ENCODE assay signal across 1 cellular context in the genomic region with DNA sequence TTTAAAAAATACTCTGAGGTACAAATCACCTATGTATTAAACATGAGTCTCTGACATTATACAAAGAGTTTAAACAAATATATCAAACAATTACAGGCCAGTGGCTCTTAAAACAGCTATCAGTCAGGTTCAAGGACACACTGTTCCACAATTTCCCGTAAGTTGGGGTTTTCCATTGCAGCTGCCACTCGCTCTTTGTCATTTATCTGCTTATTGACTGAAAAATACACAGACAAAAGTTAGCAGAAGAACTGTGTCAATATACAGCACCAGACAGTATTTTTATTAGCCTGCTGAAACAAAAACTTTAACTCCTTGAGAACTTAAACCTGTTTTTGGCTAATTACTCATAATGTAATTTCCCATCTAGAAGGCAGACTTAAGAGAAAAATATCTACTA.
TF ChIP-seq lines count a peak whose summit lies in the region.

No MANE protein-coding gene starts in this region.

TF ChIP-seq in HepG2, 621 proteins besides CTCF, POLR2A, EP300 and RAD21 (continued from another document and continues in another):
- TF ChIP-seq, protein P1, sequence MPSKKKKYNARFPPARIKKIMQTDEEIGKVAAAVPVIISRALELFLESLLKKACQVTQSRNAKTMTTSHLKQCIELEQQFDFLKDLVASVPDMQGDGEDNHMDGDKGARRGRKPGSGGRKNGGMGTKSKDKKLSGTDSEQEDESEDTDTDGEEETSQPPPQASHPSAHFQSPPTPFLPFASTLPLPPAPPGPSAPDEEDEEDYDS (CRISPR knock-in tag; IDR thresholded peaks at IDR 0.05) = 0 out of 2 replicates have a peak, but pooled peaks have one; percentile 16
- TF ChIP-seq CREB1 (IDR thresholded peaks at IDR 0.05) (peak; percentile 12; the same call in 1 of the 2 replicates), CREB1 (CRISPR knock-in tag; IDR thresholded peaks at IDR 0.05) (peak; percentile 79), ZNF557 (CRISPR knock-in tag; IDR thresholded peaks at IDR 0.05) (no peak), SRSF9 (IDR thresholded peaks at IDR 0.05; ENCODE audit: borderline replicate concordance, insufficient read depth, low read depth, low read length, poor library complexity, severe bottlenecking) (no peak), ZNF331 (CRISPR knock-in tag; IDR thresholded peaks at IDR 0.05) (peak; percentile 91), ZFP82 (CRISPR knock-in tag; IDR thresholded peaks at IDR 0.05; ENCODE audit: borderline replicate concordance) (no peak), ZNF382 (CRISPR knock-in tag; IDR thresholded peaks at IDR 0.05; ENCODE audit: borderline replicate concordance) (no peak), ZNF572 (CRISPR knock-in tag; IDR thresholded peaks at IDR 0.05) (no peak), CBX5 (CRISPR knock-in tag; IDR thresholded peaks at IDR 0.05; ENCODE audit: borderline replicate concordance) (no peak), ZFP90 (CRISPR knock-in tag; IDR thresholded peaks at IDR 0.05; ENCODE audit: borderline replicate concordance) (no peak), SPEN (CRISPR knock-in tag; IDR thresholded peaks at IDR 0.05; ENCODE audit: low read depth) (no peak), SOX13 (IDR thresholded peaks at IDR 0.05) (peak; percentile 93), SOX13 (CRISPR knock-in tag; conservative IDR thresholded peaks at IDR 0.05 in 1 of 2, IDR thresholded peaks at IDR 0.05 in 1 of 2) (peak in 1 of 2 experiments; percentile 99; a peak in 2 of 4 replicates), MATR3 (CRISPR knock-in tag; IDR thresholded peaks at IDR 0.05) (no peak), ZNF530 (CRISPR knock-in tag; IDR thresholded peaks at IDR 0.05; ENCODE audit: low read depth) (no peak), ZNF546 (CRISPR knock-in tag; conservative IDR thresholded peaks at IDR 0.05) (no peak), SALL2 (CRISPR knock-in tag; IDR thresholded peaks at IDR 0.05) (no peak), ZNF432 (CRISPR knock-in tag; IDR thresholded peaks at IDR 0.05; ENCODE audit: borderline replicate concordance) (no peak), REL (CRISPR knock-in tag; conservative IDR thresholded peaks at IDR 0.05) (no peak), SETDB1 (CRISPR knock-in tag; IDR thresholded peaks at IDR 0.05; ENCODE audit: borderline replicate concordance) (no peak), RAD51 (IDR thresholded peaks at IDR 0.05; ENCODE audit: borderline replicate concordance) (no peak), SNAI1 (CRISPR knock-in tag; IDR thresholded peaks at IDR 0.05; ENCODE audit: borderline replicate concordance) (no peak), ZKSCAN8 (CRISPR knock-in tag; IDR thresholded peaks at IDR 0.05; ENCODE audit: borderline replicate concordance) (peak; percentile 75; the same call in 1 of the 2 replicates), MXI1 (IDR thresholded peaks at IDR 0.05; ENCODE audit: borderline replicate concordance, low read depth, low read length) (no peak), TCF7 (IDR thresholded peaks at IDR 0.05; ENCODE audit: low read depth) (peak; percentile 76)
- TF ChIP-seq, protein P2, sequence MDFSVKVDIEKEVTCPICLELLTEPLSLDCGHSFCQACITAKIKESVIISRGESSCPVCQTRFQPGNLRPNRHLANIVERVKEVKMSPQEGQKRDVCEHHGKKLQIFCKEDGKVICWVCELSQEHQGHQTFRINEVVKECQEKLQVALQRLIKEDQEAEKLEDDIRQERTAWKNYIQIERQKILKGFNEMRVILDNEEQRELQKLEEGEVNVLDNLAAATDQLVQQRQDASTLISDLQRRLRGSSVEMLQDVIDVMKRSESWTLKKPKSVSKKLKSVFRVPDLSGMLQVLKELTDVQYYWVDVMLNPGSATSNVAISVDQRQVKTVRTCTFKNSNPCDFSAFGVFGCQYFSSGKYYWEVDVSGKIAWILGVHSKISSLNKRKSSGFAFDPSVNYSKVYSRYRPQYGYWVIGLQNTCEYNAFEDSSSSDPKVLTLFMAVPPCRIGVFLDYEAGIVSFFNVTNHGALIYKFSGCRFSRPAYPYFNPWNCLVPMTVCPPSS (IDR thresholded peaks at IDR 0.05) = no peak
- TF ChIP-seq, protein P3, sequence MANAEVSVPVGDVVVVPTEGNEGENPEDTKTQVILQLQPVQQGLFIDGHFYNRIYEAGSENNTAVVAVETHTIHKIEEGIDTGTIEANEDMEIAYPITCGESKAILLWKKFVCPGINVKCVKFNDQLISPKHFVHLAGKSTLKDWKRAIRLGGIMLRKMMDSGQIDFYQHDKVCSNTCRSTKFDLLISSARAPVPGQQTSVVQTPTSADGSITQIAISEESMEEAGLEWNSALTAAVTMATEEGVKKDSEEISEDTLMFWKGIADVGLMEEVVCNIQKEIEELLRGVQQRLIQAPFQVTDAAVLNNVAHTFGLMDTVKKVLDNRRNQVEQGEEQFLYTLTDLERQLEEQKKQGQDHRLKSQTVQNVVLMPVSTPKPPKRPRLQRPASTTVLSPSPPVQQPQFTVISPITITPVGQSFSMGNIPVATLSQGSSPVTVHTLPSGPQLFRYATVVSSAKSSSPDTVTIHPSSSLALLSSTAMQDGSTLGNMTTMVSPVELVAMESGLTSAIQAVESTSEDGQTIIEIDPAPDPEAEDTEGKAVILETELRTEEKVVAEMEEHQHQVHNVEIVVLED (CRISPR knock-in tag; IDR thresholded peaks at IDR 0.05; ENCODE audit: borderline replicate concordance) = no peak
- TF ChIP-seq, protein P4, sequence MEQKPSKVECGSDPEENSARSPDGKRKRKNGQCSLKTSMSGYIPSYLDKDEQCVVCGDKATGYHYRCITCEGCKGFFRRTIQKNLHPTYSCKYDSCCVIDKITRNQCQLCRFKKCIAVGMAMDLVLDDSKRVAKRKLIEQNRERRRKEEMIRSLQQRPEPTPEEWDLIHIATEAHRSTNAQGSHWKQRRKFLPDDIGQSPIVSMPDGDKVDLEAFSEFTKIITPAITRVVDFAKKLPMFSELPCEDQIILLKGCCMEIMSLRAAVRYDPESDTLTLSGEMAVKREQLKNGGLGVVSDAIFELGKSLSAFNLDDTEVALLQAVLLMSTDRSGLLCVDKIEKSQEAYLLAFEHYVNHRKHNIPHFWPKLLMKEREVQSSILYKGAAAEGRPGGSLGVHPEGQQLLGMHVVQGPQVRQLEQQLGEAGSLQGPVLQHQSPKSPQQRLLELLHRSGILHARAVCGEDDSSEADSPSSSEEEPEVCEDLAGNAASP (CRISPR knock-in tag; IDR thresholded peaks at IDR 0.05; ENCODE audit: borderline replicate concordance) = peak; percentile 91
- TF ChIP-seq, protein P5, sequence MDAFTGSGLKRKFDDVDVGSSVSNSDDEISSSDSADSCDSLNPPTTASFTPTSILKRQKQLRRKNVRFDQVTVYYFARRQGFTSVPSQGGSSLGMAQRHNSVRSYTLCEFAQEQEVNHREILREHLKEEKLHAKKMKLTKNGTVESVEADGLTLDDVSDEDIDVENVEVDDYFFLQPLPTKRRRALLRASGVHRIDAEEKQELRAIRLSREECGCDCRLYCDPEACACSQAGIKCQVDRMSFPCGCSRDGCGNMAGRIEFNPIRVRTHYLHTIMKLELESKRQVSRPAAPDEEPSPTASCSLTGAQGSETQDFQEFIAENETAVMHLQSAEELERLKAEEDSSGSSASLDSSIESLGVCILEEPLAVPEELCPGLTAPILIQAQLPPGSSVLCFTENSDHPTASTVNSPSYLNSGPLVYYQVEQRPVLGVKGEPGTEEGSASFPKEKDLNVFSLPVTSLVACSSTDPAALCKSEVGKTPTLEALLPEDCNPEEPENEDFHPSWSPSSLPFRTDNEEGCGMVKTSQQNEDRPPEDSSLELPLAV (CRISPR knock-in tag; conservative IDR thresholded peaks at IDR 0.05; ENCODE audit: low read depth) = no peak
- TF ChIP-seq, protein P6, sequence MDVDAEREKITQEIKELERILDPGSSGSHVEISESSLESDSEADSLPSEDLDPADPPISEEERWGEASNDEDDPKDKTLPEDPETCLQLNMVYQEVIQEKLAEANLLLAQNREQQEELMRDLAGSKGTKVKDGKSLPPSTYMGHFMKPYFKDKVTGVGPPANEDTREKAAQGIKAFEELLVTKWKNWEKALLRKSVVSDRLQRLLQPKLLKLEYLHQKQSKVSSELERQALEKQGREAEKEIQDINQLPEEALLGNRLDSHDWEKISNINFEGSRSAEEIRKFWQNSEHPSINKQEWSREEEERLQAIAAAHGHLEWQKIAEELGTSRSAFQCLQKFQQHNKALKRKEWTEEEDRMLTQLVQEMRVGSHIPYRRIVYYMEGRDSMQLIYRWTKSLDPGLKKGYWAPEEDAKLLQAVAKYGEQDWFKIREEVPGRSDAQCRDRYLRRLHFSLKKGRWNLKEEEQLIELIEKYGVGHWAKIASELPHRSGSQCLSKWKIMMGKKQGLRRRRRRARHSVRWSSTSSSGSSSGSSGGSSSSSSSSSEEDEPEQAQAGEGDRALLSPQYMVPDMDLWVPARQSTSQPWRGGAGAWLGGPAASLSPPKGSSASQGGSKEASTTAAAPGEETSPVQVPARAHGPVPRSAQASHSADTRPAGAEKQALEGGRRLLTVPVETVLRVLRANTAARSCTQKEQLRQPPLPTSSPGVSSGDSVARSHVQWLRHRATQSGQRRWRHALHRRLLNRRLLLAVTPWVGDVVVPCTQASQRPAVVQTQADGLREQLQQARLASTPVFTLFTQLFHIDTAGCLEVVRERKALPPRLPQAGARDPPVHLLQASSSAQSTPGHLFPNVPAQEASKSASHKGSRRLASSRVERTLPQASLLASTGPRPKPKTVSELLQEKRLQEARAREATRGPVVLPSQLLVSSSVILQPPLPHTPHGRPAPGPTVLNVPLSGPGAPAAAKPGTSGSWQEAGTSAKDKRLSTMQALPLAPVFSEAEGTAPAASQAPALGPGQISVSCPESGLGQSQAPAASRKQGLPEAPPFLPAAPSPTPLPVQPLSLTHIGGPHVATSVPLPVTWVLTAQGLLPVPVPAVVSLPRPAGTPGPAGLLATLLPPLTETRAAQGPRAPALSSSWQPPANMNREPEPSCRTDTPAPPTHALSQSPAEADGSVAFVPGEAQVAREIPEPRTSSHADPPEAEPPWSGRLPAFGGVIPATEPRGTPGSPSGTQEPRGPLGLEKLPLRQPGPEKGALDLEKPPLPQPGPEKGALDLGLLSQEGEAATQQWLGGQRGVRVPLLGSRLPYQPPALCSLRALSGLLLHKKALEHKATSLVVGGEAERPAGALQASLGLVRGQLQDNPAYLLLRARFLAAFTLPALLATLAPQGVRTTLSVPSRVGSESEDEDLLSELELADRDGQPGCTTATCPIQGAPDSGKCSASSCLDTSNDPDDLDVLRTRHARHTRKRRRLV (CRISPR knock-in tag; IDR thresholded peaks at IDR 0.05) = no peak
- TF ChIP-seq, protein P7, sequence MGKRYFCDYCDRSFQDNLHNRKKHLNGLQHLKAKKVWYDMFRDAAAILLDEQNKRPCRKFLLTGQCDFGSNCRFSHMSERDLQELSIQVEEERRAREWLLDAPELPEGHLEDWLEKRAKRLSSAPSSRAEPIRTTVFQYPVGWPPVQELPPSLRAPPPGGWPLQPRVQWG (CRISPR knock-in tag; IDR thresholded peaks at IDR 0.05; ENCODE audit: borderline replicate concordance, low read depth) = no peak
- TF ChIP-seq, protein P8, sequence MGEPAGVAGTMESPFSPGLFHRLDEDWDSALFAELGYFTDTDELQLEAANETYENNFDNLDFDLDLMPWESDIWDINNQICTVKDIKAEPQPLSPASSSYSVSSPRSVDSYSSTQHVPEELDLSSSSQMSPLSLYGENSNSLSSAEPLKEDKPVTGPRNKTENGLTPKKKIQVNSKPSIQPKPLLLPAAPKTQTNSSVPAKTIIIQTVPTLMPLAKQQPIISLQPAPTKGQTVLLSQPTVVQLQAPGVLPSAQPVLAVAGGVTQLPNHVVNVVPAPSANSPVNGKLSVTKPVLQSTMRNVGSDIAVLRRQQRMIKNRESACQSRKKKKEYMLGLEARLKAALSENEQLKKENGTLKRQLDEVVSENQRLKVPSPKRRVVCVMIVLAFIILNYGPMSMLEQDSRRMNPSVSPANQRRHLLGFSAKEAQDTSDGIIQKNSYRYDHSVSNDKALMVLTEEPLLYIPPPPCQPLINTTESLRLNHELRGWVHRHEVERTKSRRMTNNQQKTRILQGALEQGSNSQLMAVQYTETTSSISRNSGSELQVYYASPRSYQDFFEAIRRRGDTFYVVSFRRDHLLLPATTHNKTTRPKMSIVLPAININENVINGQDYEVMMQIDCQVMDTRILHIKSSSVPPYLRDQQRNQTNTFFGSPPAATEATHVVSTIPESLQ (CRISPR knock-in tag; conservative IDR thresholded peaks at IDR 0.05) = no peak
- TF ChIP-seq, protein P9, sequence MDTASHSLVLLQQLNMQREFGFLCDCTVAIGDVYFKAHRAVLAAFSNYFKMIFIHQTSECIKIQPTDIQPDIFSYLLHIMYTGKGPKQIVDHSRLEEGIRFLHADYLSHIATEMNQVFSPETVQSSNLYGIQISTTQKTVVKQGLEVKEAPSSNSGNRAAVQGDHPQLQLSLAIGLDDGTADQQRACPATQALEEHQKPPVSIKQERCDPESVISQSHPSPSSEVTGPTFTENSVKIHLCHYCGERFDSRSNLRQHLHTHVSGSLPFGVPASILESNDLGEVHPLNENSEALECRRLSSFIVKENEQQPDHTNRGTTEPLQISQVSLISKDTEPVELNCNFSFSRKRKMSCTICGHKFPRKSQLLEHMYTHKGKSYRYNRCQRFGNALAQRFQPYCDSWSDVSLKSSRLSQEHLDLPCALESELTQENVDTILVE (CRISPR knock-in tag; IDR thresholded peaks at IDR 0.05) = peak; percentile 89
- TF ChIP-seq, protein P10, sequence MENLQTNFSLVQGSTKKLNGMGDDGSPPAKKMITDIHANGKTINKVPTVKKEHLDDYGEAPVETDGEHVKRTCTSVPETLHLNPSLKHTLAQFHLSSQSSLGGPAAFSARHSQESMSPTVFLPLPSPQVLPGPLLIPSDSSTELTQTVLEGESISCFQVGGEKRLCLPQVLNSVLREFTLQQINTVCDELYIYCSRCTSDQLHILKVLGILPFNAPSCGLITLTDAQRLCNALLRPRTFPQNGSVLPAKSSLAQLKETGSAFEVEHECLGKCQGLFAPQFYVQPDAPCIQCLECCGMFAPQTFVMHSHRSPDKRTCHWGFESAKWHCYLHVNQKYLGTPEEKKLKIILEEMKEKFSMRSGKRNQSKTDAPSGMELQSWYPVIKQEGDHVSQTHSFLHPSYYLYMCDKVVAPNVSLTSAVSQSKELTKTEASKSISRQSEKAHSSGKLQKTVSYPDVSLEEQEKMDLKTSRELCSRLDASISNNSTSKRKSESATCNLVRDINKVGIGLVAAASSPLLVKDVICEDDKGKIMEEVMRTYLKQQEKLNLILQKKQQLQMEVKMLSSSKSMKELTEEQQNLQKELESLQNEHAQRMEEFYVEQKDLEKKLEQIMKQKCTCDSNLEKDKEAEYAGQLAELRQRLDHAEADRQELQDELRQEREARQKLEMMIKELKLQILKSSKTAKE (CRISPR knock-in tag; IDR thresholded peaks at IDR 0.05; ENCODE audit: borderline replicate concordance) = peak; percentile 93
- TF ChIP-seq, protein P11, sequence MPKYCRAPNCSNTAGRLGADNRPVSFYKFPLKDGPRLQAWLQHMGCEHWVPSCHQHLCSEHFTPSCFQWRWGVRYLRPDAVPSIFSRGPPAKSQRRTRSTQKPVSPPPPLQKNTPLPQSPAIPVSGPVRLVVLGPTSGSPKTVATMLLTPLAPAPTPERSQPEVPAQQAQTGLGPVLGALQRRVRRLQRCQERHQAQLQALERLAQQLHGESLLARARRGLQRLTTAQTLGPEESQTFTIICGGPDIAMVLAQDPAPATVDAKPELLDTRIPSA (CRISPR knock-in tag; IDR thresholded peaks at IDR 0.05; ENCODE audit: borderline replicate concordance) = no peak
